Comparison of ENCODE assay signal across 1 cellular context in the genomic region with DNA sequence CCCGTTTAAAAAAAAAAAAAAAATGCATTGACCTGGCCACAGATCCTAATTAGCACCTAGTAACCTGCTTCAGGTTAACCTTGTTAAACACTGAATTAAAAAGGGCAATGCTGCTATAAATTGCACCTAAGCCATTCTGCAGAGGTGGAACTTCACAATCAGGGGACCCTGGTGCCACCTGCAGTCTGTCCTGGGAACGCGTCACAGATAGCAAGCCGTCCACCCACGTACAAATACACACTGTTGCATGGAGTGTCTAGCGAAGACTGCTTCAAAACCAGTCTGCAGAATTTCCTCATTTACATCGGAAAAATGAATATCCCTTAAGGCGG.
TF ChIP-seq lines count a peak whose summit lies in the region.

No MANE protein-coding gene starts in this region.

TF ChIP-seq in HEK293, 187 proteins besides CTCF, POLR2A, EP300 and RAD21 (continued from another document):
- TF ChIP-seq, protein P1, sequence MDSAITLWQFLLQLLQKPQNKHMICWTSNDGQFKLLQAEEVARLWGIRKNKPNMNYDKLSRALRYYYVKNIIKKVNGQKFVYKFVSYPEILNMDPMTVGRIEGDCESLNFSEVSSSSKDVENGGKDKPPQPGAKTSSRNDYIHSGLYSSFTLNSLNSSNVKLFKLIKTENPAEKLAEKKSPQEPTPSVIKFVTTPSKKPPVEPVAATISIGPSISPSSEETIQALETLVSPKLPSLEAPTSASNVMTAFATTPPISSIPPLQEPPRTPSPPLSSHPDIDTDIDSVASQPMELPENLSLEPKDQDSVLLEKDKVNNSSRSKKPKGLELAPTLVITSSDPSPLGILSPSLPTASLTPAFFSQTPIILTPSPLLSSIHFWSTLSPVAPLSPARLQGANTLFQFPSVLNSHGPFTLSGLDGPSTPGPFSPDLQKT (IDR thresholded peaks at IDR 0.05; ENCODE audit: borderline replicate concordance, low read depth, low read length), result no peak
- no peak for TF ChIP-seq ZBTB48 (tag by site-specific recombination; IDR thresholded peaks at IDR 0.05)
- TF ChIP-seq, protein P2, sequence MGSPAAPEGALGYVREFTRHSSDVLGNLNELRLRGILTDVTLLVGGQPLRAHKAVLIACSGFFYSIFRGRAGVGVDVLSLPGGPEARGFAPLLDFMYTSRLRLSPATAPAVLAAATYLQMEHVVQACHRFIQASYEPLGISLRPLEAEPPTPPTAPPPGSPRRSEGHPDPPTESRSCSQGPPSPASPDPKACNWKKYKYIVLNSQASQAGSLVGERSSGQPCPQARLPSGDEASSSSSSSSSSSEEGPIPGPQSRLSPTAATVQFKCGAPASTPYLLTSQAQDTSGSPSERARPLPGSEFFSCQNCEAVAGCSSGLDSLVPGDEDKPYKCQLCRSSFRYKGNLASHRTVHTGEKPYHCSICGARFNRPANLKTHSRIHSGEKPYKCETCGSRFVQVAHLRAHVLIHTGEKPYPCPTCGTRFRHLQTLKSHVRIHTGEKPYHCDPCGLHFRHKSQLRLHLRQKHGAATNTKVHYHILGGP (tag by site-specific recombination; IDR thresholded peaks at IDR 0.05), result no peak
- TF ChIP-seq ZBTB17 (tag by site-specific recombination; IDR thresholded peaks at IDR 0.05), result peak; percentile 15; the same call in 1 of the 2 replicates
- no peak for TF ChIP-seq GFI1B (tag by site-specific recombination; IDR thresholded peaks at IDR 0.05)
- TF ChIP-seq KLF1 (tag by site-specific recombination; IDR thresholded peaks at IDR 0.05), result no peak
- TF ChIP-seq ZNF324 (tag by site-specific recombination; IDR thresholded peaks at IDR 0.05), result no peak
- peak; percentile 97; the same call in 1 of the 2 replicates for TF ChIP-seq SCRT2 (tag by site-specific recombination; IDR thresholded peaks at IDR 0.05)
- TF ChIP-seq, protein P3, sequence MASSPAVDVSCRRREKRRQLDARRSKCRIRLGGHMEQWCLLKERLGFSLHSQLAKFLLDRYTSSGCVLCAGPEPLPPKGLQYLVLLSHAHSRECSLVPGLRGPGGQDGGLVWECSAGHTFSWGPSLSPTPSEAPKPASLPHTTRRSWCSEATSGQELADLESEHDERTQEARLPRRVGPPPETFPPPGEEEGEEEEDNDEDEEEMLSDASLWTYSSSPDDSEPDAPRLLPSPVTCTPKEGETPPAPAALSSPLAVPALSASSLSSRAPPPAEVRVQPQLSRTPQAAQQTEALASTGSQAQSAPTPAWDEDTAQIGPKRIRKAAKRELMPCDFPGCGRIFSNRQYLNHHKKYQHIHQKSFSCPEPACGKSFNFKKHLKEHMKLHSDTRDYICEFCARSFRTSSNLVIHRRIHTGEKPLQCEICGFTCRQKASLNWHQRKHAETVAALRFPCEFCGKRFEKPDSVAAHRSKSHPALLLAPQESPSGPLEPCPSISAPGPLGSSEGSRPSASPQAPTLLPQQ (tag by site-specific recombination; IDR thresholded peaks at IDR 0.05), result peak; percentile 56; the same call in 1 of the 2 replicates
- no peak for TF ChIP-seq KLF10 (tag by site-specific recombination; IDR thresholded peaks at IDR 0.05)
